Comparison of ENCODE assay signal across 9 cellular contexts in genomic region chr3:87228316-87228715, GRCh38. TPM values are rescaled to one million over a fixed set of nuclear protein-coding genes. Genes with fewer than 3 reads are reported as not detected.
DNase-seq lines count a peak whose midpoint lies in the region; ATAC-seq and TF ChIP-seq lines count a peak whose summit lies in the region.
"Had no signal": no experiment of that assay in that cellular context is flagged by ENCODE, and none has a peak within 500 bp of the region (broad histone marks: within the 10 kb centered on the region; RNA-seq: fewer than 3 reads in every experiment).

No MANE protein-coding gene starts in this region.

- no peak for TF ChIP-seq POLR2A in adrenal gland (IDR thresholded peaks at IDR 0.05)

- intact Hi-C loops in psoas muscle (cut with DNase I): no loop called here
- intact Hi-C loops in adrenal gland (cut with DNase I): no loop called here

- no peak overlapping the region for H3K27ac ChIP-seq in psoas muscle
- no peak overlapping the region for H3K27ac ChIP-seq in adrenal gland

- 5 to 25% (median 10%) methylated on average over 1 of the region's 1 CpG for WGBS in psoas muscle, 3 donors
- 13 to 32% (median 19%) methylated on average over 1 of the region's 1 CpG for WGBS in adrenal gland, 4 donors

- peaks cover 35% of the 10 kb centered on the region for H3K4me1 ChIP-seq in psoas muscle
- peaks cover 11 to 17% of the 10 kb centered on the region in 2 donors for H3K4me1 ChIP-seq in adrenal gland (replicated peaks in 1 of 2)

- H3K27me3 ChIP-seq in GM06990 (replicated peaks; ENCODE audit: control insufficient read depth, insufficient read depth, low read length) (no peaks in the 10 kb centered on the region), psoas muscle (ENCODE audit: insufficient read depth in 3 of 3, low read length in 2 of 3) (no peaks in the 10 kb centered on the region), adrenal gland (no peaks in the 10 kb centered on the region)

- DNase-seq in GM06990 (ENCODE audit: extremely low read depth, insufficient read length): no peak
- DNase-seq in RPMI7951 (ENCODE audit: low read depth): peak; percentile 10
- peak; percentile 29 for DNase-seq in fibroblast of mammary gland (ENCODE audit: low read depth)
- no peak for DNase-seq in psoas muscle
- DNase-seq in adrenal gland: no peak

- H3K4me3 ChIP-seq in GM06990 (replicated peaks; ENCODE audit: low read depth, low read length) (peak overlapping the region; percentile 94; the same call in 1 of the 2 replicates), fibroblast of mammary gland (ENCODE audit: control insufficient read depth, low read depth, low read length) (peak overlapping the region; percentile 97), psoas muscle (peak overlapping the region; percentile 81), adrenal gland (peak overlapping the region in 1 of 4 donors; percentile 91)

- H3K36me3 ChIP-seq in GM06990 (ENCODE audit: control insufficient read depth, insufficient read depth, low read length): no peaks in the 10 kb centered on the region
- no peaks in the 10 kb centered on the region for H3K36me3 ChIP-seq in psoas muscle (ENCODE audit: insufficient read depth in 1 of 2, low read depth in 1 of 2)
- no peaks in the 10 kb centered on the region for H3K36me3 ChIP-seq in adrenal gland (replicated peaks in 1 of 2)

- ATAC-seq in psoas muscle: no peak
- no peak for ATAC-seq in HG02642 (IDR thresholded peaks at IDR 0.05; ENCODE audit: poor library complexity, unreplicated experiment)
- ATAC-seq in GM18498 (IDR thresholded peaks at IDR 0.05; ENCODE audit: unreplicated experiment): no peak
- no peak for ATAC-seq in esophagus mucosa

- TF ChIP-seq CTCF in GM06990 (IDR thresholded peaks at IDR 0.05; ENCODE audit: insufficient read depth, low read length, poor library complexity, severe bottlenecking) (no peak), fibroblast of mammary gland (conservative IDR thresholded peaks at IDR 0.05; ENCODE audit: control insufficient read depth, insufficient read depth, low read depth, low read length) (no peak), psoas muscle (IDR thresholded peaks at IDR 0.05) (no peak), adrenal gland (IDR thresholded peaks at IDR 0.05) (no peak)

- H3K9me3 ChIP-seq in psoas muscle (no peaks in the 10 kb centered on the region), adrenal gland (replicated peaks in 1 of 3) (no peaks in the 10 kb centered on the region)

RNA-seq across cellular contexts. Expression of gene CHMP2B, which starts 1.2 kb away (rescaled TPM):
- total RNA-seq in RPMI7951 (2014; rRNA removed; shearing (Covaris generic)): 28.5 and 31.2 TPM in 2 replicates
- 10 to 100 TPM; 21.0 to 37.5 (median 29.2) TPM for total RNA-seq in psoas muscle
- 10 to 100 TPM; 21.4 to 37.5 (median 22.2) TPM for polyA plus RNA-seq in psoas muscle
- 10 to 100 TPM; 14.9 to 45.0 (median 34.8) TPM for total RNA-seq in adrenal gland
- polyA plus RNA-seq in adrenal gland: 10 to 100 TPM; 10.0 to 50.3 (median 11.7) TPM
- total RNA-seq in esophagus mucosa: 34.2 TPM

RNA-seq across cellular contexts. Expression of gene POU1F1, which starts 48.1 kb away (rescaled TPM):
- total RNA-seq in RPMI7951 (2014; rRNA removed; shearing (Covaris generic)): not detected in 2 replicates
- total RNA-seq in psoas muscle (not detected), adrenal gland (not detected), esophagus mucosa (not detected)
- polyA plus RNA-seq in psoas muscle (under 1 TPM in 1 of 3 donors, not detected in 2; 0.01 TPM), adrenal gland (not detected)
- total RNA-seq: HT-29 had no signal

Comparison
In these comparisons a context has a peak if more than half of its experiments do, and no peak if none do; other contexts are left out.
1. DNase-seq: peak in RPMI7951 (single experiment) and fibroblast of mammary gland (single experiment); none in GM06990 (single experiment), psoas muscle (0 of 2) and adrenal gland (0 of 7).